8 cellular contexts compared by ENCODE assay signal in genomic region chr19:34429553-34429952, GRCh38. TPM values are rescaled to one million over a fixed set of nuclear protein-coding genes. Genes with fewer than 3 reads are reported as not detected.
DNase-seq lines count a peak whose midpoint lies in the region; ATAC-seq, FAIRE-seq and TF ChIP-seq lines count a peak whose summit lies in the region.

No MANE protein-coding gene starts in this region.

- ATAC-seq in A549 = no peak

- H3K4me3 ChIP-seq in A549 (peak overlapping the region; percentile 78), HUES6 (ENCODE audit: low read depth, low read length) (peak overlapping the region; percentile 100), bronchial epithelial cell (ENCODE audit: low read depth, low read length) (peak overlapping the region; percentile 95), muscle layer of colon (ENCODE audit: low read depth in 1 of 2, low read length in 2 of 2) (peak overlapping the region; percentile 96 to 98), adrenal gland (peak overlapping the region in 1 of 4 donors; percentile 96)

- FAIRE-seq in A549 (lab: Jason Lieb, UNC) (no peak), bronchial epithelial cell (lab: Jason Lieb, UNC) (no peak)

- H3K4me1 ChIP-seq in A549 (peaks cover 24% of the 10 kb centered on the region), HUES6 (ENCODE audit: control insufficient read depth, insufficient read depth, low read length) (peaks cover 5% of the 10 kb centered on the region; the same call in 1 of the 2 replicates), muscle layer of colon (ENCODE audit: insufficient read depth, low read length) (peaks cover 29% of the 10 kb centered on the region), adrenal gland (replicated peaks in 1 of 2) (peaks cover 7 to 47% of the 10 kb centered on the region in 2 donors)

- H3K9me3 ChIP-seq in A549 (no peaks in the 10 kb centered on the region), HUES6 (ENCODE audit: control insufficient read depth, insufficient read depth, low read depth, low read length) (no peaks in the 10 kb centered on the region), muscle layer of colon (ENCODE audit: low read length) (no peaks in the 10 kb centered on the region), adrenal gland (replicated peaks in 1 of 3) (no peaks in the 10 kb centered on the region)

- H3K4me2 ChIP-seq in A549 = peak overlapping the region; percentile 86

- H3K27ac ChIP-seq in A549 (peak overlapping the region in 1 of 2 experiments; percentile 94; a peak in 4 of 6 replicates), HUES6 (ENCODE audit: low read depth, low read length) (no peak overlapping the region), muscle layer of colon (ENCODE audit: low read depth, low read length) (no peak overlapping the region), adrenal gland (no peak overlapping the region)

- TF ChIP-seq EP300 in A549 (IDR thresholded peaks at IDR 0.05) = no peak

- intact Hi-C loops in adrenal gland (cut with DNase I) = no loop called here

- POLR2A ChIA-PET in A549 (lab: Yijun Ruan, JAX) = no interaction called here

- TF ChIP-seq RAD21 in A549 (conservative IDR thresholded peaks at IDR 0.05 in 1 of 2, IDR thresholded peaks at IDR 0.05 in 1 of 2) = no peak

- H3K27me3 ChIP-seq in HUES6 (ENCODE audit: control insufficient read depth, insufficient read depth, low read length) (no peaks in the 10 kb centered on the region), bronchial epithelial cell (ENCODE audit: control insufficient read depth, insufficient read depth, low read length) (no peaks in the 10 kb centered on the region), muscle layer of colon (ENCODE audit: control insufficient read depth in 1 of 2, insufficient read depth in 2 of 2, low read length in 2 of 2) (no peaks in the 10 kb centered on the region), adrenal gland (no peaks in the 10 kb centered on the region)

- H3K9ac ChIP-seq in HUES6 (ENCODE audit: low read length) (no peak overlapping the region), muscle layer of colon (ENCODE audit: low read length) (no peak overlapping the region)

- WGBS in A549 (ENCODE audit: missing lambda C conversion rate) = 63% methylated on average over 9 of the region's 9 CpGs
- WGBS in adrenal gland, 4 donors = 70 to 78% (median 73%) methylated on average over 9 of the region's 9 CpGs

- CTCF ChIA-PET in A549 (lab: Yijun Ruan, JAX) = interaction anchor here (0.6 to 1.6 kb wide), 6 partner anchors 9 to 1194 kb away, joined by 3 to 6 read pairs (median 3); no protein-coding TSS in a partner anchor

- TF ChIP-seq POLR2A in A549 (IDR thresholded peaks at IDR 0.05; ENCODE audit: low read length) (no peak), adrenal gland (IDR thresholded peaks at IDR 0.05) (no peak)

- DNase-seq in A549 (ENCODE audit: low read depth in 1 of 2, low spot score in 1 of 2) = no peak
- DNase-seq in bronchial epithelial cell (ENCODE audit: low read depth) = no peak
- no peak for DNase-seq in adrenal gland
- DNase-seq in H4 (ENCODE audit: low spot score) = no peak
- DNase-seq in NOMO-1 (lab: John Stamatoyannopoulos, UW; ENCODE audit: unreplicated experiment in 2 of 2) = no peak
- no peak for DNase-seq in COR-L47 (lab: John Stamatoyannopoulos, UW)

- H3K36me3 ChIP-seq in HUES6 (ENCODE audit: control insufficient read depth, insufficient read depth, low read length) = peaks cover 47% of the 10 kb centered on the region
- H3K36me3 ChIP-seq in bronchial epithelial cell (ENCODE audit: control insufficient read depth, insufficient read depth, low read length) = peaks cover 3% of the 10 kb centered on the region
- peaks cover 11% of the 10 kb centered on the region for H3K36me3 ChIP-seq in muscle layer of colon (ENCODE audit: insufficient read depth, low read length)
- peaks cover 0 to 13% of the 10 kb centered on the region in 2 donors for H3K36me3 ChIP-seq in adrenal gland (replicated peaks in 1 of 2)

- TF ChIP-seq CTCF in A549 (IDR thresholded peaks at IDR 0.05) = no peak
- TF ChIP-seq CTCF in bronchial epithelial cell (IDR thresholded peaks at IDR 0.05; ENCODE audit: insufficient read depth, low read length, severe bottlenecking) = no peak
- TF ChIP-seq CTCF in adrenal gland (IDR thresholded peaks at IDR 0.05) = no peak

TF ChIP-seq in A549, 52 proteins besides CTCF, POLR2A, EP300 and RAD21:
- TF ChIP-seq CHD2 (IDR thresholded peaks at IDR 0.05; ENCODE audit: low read length, partially characterized antibody) (no peak), TP53 (CRISPR knock-in tag; IDR thresholded peaks at IDR 0.05) (no peak), POLR2AphosphoS2 (conservative IDR thresholded peaks at IDR 0.05; ENCODE audit: low read length) (no peak)

RNA-seq across cellular contexts. Expression of gene UBA2, which starts 1.4 kb away (rescaled TPM):
- polyA plus RNA-seq in A549 (2011; rRNA removed) (504 and 514 TPM in 2 replicates), A549 (2017; fragmentation: RNase III; extraction: RNeasy Plus Mini Kit Qiagen cat#74134 plus additional on column Dnase treatment) (217 to 255 TPM (median 224 TPM) in 3 replicates), adrenal gland (100 to 1,000 TPM in 1 of 3 donors, 10 to 100 TPM in 2; 32.3 to 109 (median 44.1) TPM)
- polyA plus RNA-seq in A549 (2012; cell fraction: cytosol; rRNA removed) = 169 TPM in 2 replicates
- polyA plus RNA-seq in A549 (2012; cell fraction: nucleus; rRNA removed) = 53.4 and 73.7 TPM in 2 replicates
- polyA minus RNA-seq in A549 (2011; rRNA and poly(A)+ RNA removed) = 255 and 318 TPM in 2 replicates
- total RNA-seq in bronchial epithelial cell (128 and 173 TPM in 2 replicates), adrenal gland (10 to 100 TPM; 35.0 to 81.1 (median 60.7) TPM)
- 258 and 295 TPM in 2 replicates for total RNA-seq in H4 (2014; rRNA removed; shearing (Covaris generic))

RNA-seq across cellular contexts. Expression of gene PDCD2L, which starts 25.4 kb away (rescaled TPM):
- 58.5 and 68.9 TPM in 2 replicates for polyA plus RNA-seq in A549 (2011; rRNA removed)
- polyA plus RNA-seq in A549 (2012; cell fraction: cytosol; rRNA removed) = 72.1 and 74.8 TPM in 2 replicates
- 50.7 and 66.9 TPM in 2 replicates for polyA plus RNA-seq in A549 (2012; cell fraction: nucleus; rRNA removed)
- polyA plus RNA-seq in A549 (2017; fragmentation: RNase III; extraction: RNeasy Plus Mini Kit Qiagen cat#74134 plus additional on column Dnase treatment) = 28.2 to 32.7 TPM (median 31.5 TPM) in 3 replicates
- polyA minus RNA-seq in A549 (2011; rRNA and poly(A)+ RNA removed) = 43.5 and 50.5 TPM in 2 replicates
- 12.9 and 24.5 TPM in 2 replicates for total RNA-seq in bronchial epithelial cell
- 10 to 100 TPM in 5 of 8 donors, 1 to 10 TPM in 3; 7.6 to 26.1 (median 11.2) TPM for total RNA-seq in adrenal gland
- 10 to 100 TPM; 12.7 to 13.2 (median 13.0) TPM for polyA plus RNA-seq in adrenal gland
- 54.2 and 62.6 TPM in 2 replicates for total RNA-seq in H4 (2014; rRNA removed; shearing (Covaris generic))

RNA-seq across cellular contexts. Expression of gene WTIP, which starts 52.0 kb away (rescaled TPM):
- 18.8 and 22.0 TPM in 2 replicates for polyA plus RNA-seq in A549 (2011; rRNA removed)
- polyA plus RNA-seq in A549 (2012; cell fraction: cytosol; rRNA removed) = 24.6 and 37.8 TPM in 2 replicates
- polyA plus RNA-seq in A549 (2012; cell fraction: nucleus; rRNA removed) = 31.1 and 32.6 TPM in 2 replicates
- polyA plus RNA-seq in A549 (2017; fragmentation: RNase III; extraction: RNeasy Plus Mini Kit Qiagen cat#74134 plus additional on column Dnase treatment) = 18.8 to 21.2 TPM (median 21.2 TPM) in 3 replicates
- polyA minus RNA-seq in A549 (2011; rRNA and poly(A)+ RNA removed) = 54.4 and 58.2 TPM in 2 replicates
- 40.3 and 43.9 TPM in 2 replicates for total RNA-seq in bronchial epithelial cell
- 10 to 100 TPM in 4 of 8 donors, 1 to 10 TPM in 4; 1.2 to 15.1 (median 9.8) TPM for total RNA-seq in adrenal gland
- 1 to 10 TPM; 2.2 to 3.5 (median 2.7) TPM for polyA plus RNA-seq in adrenal gland
- total RNA-seq in H4 (2014; rRNA removed; shearing (Covaris generic)) = 9.9 and 11.4 TPM in 2 replicates
